ENCODE assay signal across 8 cellular contexts in the genomic region with DNA sequence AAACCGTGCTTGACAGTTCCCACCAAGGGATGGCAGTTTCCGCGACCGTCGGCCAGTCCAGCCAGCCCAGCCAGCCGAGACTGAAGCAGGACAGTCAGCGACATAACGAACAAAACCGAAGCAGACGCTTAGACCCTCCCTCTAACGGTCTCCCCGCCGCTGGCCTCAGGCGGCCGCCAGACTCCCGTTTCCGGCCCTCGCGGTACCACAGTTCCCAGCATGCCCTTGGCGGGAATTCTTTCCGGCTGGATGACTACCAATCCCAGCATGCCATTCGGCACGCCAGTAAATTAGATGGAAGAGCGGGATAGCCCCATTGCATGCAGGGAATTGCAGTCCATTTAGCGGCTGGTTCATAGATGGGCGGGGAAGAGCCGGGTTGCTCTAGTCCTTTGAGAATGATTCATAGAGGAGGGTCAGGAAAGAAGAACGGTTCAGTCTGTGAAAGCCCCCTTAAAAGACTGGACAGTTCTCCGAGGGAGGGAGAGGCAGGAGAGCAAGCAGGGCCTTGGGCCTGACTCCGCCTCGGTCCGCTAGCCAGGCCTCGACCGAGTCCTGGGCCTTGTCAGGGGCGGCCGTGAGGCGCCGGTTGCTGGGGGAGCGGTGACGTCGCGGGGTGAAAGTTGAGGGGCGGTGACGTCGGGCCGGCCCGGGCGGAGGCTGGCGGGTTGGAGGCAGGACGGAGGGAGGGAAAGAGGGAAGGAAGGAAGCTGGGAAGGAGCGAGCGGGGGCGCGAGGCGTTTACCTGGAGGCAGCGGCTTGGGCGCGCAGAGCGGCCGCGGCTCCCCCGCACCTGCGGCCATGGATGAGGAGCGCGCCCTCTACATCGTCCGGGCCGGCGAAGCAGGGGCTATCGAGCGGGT. TPM values are rescaled to one million over a fixed set of nuclear protein-coding genes. Genes with fewer than 3 reads are reported as not detected.
A peak's percentile ranks its signal among the peaks of the same experiment; 100 is the strongest.
DNase-seq lines count a peak whose midpoint lies in the region; ATAC-seq and TF ChIP-seq lines count a peak whose summit lies in the region.

A gene with protein sequence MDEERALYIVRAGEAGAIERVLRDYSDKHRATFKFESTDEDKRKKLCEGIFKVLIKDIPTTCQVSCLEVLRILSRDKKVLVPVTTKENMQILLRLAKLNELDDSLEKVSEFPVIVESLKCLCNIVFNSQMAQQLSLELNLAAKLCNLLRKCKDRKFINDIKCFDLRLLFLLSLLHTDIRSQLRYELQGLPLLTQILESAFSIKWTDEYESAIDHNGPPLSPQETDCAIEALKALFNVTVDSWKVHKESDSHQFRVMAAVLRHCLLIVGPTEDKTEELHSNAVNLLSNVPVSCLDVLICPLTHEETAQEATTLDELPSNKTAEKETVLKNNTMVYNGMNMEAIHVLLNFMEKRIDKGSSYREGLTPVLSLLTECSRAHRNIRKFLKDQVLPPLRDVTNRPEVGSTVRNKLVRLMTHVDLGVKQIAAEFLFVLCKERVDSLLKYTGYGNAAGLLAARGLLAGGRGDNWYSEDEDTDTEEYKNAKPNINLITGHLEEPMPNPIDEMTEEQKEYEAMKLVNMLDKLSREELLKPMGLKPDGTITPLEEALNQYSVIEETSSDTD (plus strand): TSS at position 738 of the 863 bp plus-strand sequence. CDS start 64 bp downstream, at position 802.

- peaks cover 25 to 38% of the 10 kb centered on the region in 2 donors for H3K4me1 Mint-ChIP-seq in natural killer cell treated with Interleukin-12 subunit alpha and Interleukin-12 subunit beta and Interleukin-15 and Interleukin-18, amount 100 ng/mL, for 72 hours (ENCODE audit: low read depth in 2 of 2)

- H3K79me2 ChIP-seq in DND-41 (ENCODE audit: insufficient read depth, low read length) (peaks cover 48% of the 10 kb centered on the region), GM23248 (ENCODE audit: insufficient read depth) (peaks cover 46% of the 10 kb centered on the region)

- H3K36me3 Mint-ChIP-seq in natural killer cell treated with Interleukin-12 subunit alpha and Interleukin-12 subunit beta and Interleukin-15 and Interleukin-18, amount 100 ng/mL, for 72 hours, result no peaks in the 10 kb centered on the region

- peaks cover 7 to 9% of the 10 kb centered on the region in 2 donors for H3K27me3 Mint-ChIP-seq in natural killer cell treated with Interleukin-12 subunit alpha and Interleukin-12 subunit beta and Interleukin-15 and Interleukin-18, amount 100 ng/mL, for 72 hours

- H3K4me2 ChIP-seq in DND-41 (ENCODE audit: insufficient read depth, low read length), result peak within 1 kb of the TSS; percentile 76
- peak within 1 kb of the TSS; percentile 85 for H3K4me2 ChIP-seq in GM23248 (ENCODE audit: unreplicated experiment)

- H3K27ac Mint-ChIP-seq in natural killer cell treated with Interleukin-12 subunit alpha and Interleukin-12 subunit beta and Interleukin-15 and Interleukin-18, amount 100 ng/mL, for 72 hours, result peak within 1 kb of the TSS; percentile 90 to 96

- H3K4me1 ChIP-seq in DND-41 (ENCODE audit: insufficient read depth, low read length), result peaks cover 37% of the 10 kb centered on the region
- 0 out of 2 replicates have a peak, but pooled peaks cover 10% of the 10 kb centered on the region for H3K4me1 ChIP-seq in GM23248 (ENCODE audit: insufficient read depth)
- peaks cover 5% of the 10 kb centered on the region for H3K4me1 ChIP-seq in RWPE2 (ENCODE audit: insufficient read depth, poor library complexity, severe bottlenecking)

- DNase-seq in DND-41 (peak; percentile 96), GM23248 (peak; percentile 99), LHCN-M2 (ENCODE audit: low read depth) (peak; percentile 98), RWPE2 (ENCODE audit: low spot score) (peak; percentile 94), fibroblast of peridontal ligament (ENCODE audit: extremely low read depth) (peak; percentile 99)
- peak; percentile 69 for DNase-seq in activated T-helper 9 cell treated with anti-CD3 and anti-CD28 coated beads, Interleukin-2, amount 50 U/mL, for 16 hours (ENCODE audit: low read depth)
- peak; percentile 91 for DNase-seq in natural killer cell treated with Interleukin-12 subunit alpha and Interleukin-12 subunit beta and Interleukin-15 and Interleukin-18, amount 100 ng/mL, for 72 hours (ENCODE audit: low spot score)
- peak; percentile 85 for DNase-seq in stimulated activated naive CD8-positive, alpha-beta T cell treated with anti-CD3 and anti-CD28 coated beads, Interleukin-15, Interleukin-2, amounts not matched to agents 100 U/mL and 50 U/mL, for 24 hours

- ATAC-seq in DND-41 (ENCODE audit: insufficient read depth, low read depth) (peak; percentile 91), RWPE2 (ENCODE audit: low read depth) (peak; percentile 93)
- ATAC-seq in natural killer cell treated with Interleukin-12 subunit alpha and Interleukin-12 subunit beta and Interleukin-15 and Interleukin-18, amount 100 ng/mL, for 72 hours, result peak; percentile 91 to 94
- ATAC-seq in stimulated activated naive CD8-positive, alpha-beta T cell treated with anti-CD3 and anti-CD28 coated beads, Interleukin-15, Interleukin-2, amounts not matched to agents 100 U/mL and 50 U/mL, for 24 hours, result peak; percentile 93

- peaks cover 4% of the 10 kb centered on the region for H4K20me1 ChIP-seq in DND-41 (ENCODE audit: insufficient read depth, low read length)
- H4K20me1 ChIP-seq in GM23248 (ENCODE audit: insufficient read depth), result no peaks in the 10 kb centered on the region

- H3K27me3 ChIP-seq in DND-41 (ENCODE audit: insufficient read depth, low read length, poor library complexity), result no peaks in the 10 kb centered on the region
- H3K27me3 ChIP-seq in GM23248 (replicated peaks; ENCODE audit: insufficient read depth), result 0 out of 2 replicates have a peak, but pooled peaks cover 3% of the 10 kb centered on the region
- H3K27me3 ChIP-seq in RWPE2 (ENCODE audit: insufficient read depth, poor library complexity, severe bottlenecking), result no peaks in the 10 kb centered on the region

- in situ Hi-C loops in GM23248 (cut with MboI), result no loop called here

- H3K36me3 ChIP-seq in DND-41 (ENCODE audit: insufficient read depth, low read length) (peaks cover 8% of the 10 kb centered on the region; the same call in 1 of the 2 replicates), GM23248 (ENCODE audit: low read depth) (no peaks in the 10 kb centered on the region), RWPE2 (ENCODE audit: low read depth) (no peaks in the 10 kb centered on the region)

- no peak for TF ChIP-seq CTCF in DND-41 (IDR thresholded peaks at IDR 0.05; ENCODE audit: borderline replicate concordance, extremely low read depth, low read length, poor library complexity, severe bottlenecking)
- TF ChIP-seq CTCF in RWPE2 (IDR thresholded peaks at IDR 0.05; ENCODE audit: poor library complexity, severe bottlenecking), result no peak

- peak within 1 kb of the TSS; percentile 61 for H3K9ac ChIP-seq in DND-41 (ENCODE audit: low read depth, low read length)
- H3K9ac ChIP-seq in GM23248, result peak within 1 kb of the TSS; percentile 96

- peak within 1 kb of the TSS; percentile 98 for H2AFZ ChIP-seq in DND-41 (ENCODE audit: low read depth, low read length)
- peak within 1 kb of the TSS; percentile 95 for H2AFZ ChIP-seq in GM23248

- no peaks in the 10 kb centered on the region for H3K9me3 Mint-ChIP-seq in natural killer cell treated with Interleukin-12 subunit alpha and Interleukin-12 subunit beta and Interleukin-15 and Interleukin-18, amount 100 ng/mL, for 72 hours

- H3K9me3 ChIP-seq in DND-41 (ENCODE audit: insufficient read depth, low read length, severe bottlenecking), result no peaks in the 10 kb centered on the region
- H3K9me3 ChIP-seq in GM23248 (ENCODE audit: low read depth), result no peaks in the 10 kb centered on the region
- H3K9me3 ChIP-seq in RWPE2 (ENCODE audit: severe bottlenecking), result no peaks in the 10 kb centered on the region

- peak within 1 kb of the TSS; percentile 96 for H3K27ac ChIP-seq in DND-41 (ENCODE audit: low read length)
- H3K27ac ChIP-seq in GM23248, result peak within 1 kb of the TSS; percentile 99
- peak within 1 kb of the TSS; percentile 61 for H3K27ac ChIP-seq in RWPE2 (ENCODE audit: poor library complexity, severe bottlenecking)

- no peaks in the 10 kb centered on the region for H3K9me2 ChIP-seq in GM23248 (ENCODE audit: insufficient read depth)

- H3K4me3 ChIP-seq in DND-41 (ENCODE audit: low read depth in 1 of 2, low read length in 2 of 2) (peak within 1 kb of the TSS; percentile 46 to 85), GM23248 (peak within 1 kb of the TSS; percentile 84), RWPE2 (ENCODE audit: severe bottlenecking) (peak within 1 kb of the TSS; percentile 62)

- WGBS in GM23248 (ENCODE audit: low coverage in 1 of 2, low lambda C conversion rate in 2 of 2, missing lambda C conversion rate in 2 of 2), 2 experiments, result 1% methylated on average over 48 to 67 of the region's 71 CpGs

- peak within 1 kb of the TSS; percentile 97 for H3K4me3 Mint-ChIP-seq in natural killer cell treated with Interleukin-12 subunit alpha and Interleukin-12 subunit beta and Interleukin-15 and Interleukin-18, amount 100 ng/mL, for 72 hours

- no peaks in the 10 kb centered on the region for H3F3A ChIP-seq in GM23248 (ENCODE audit: insufficient read depth)

RNA-seq across cellular contexts. Expression of the gene that starts here (rescaled TPM):
- total RNA-seq in GM23248 (2014; rRNA removed; shearing (Covaris generic)), result 6.8 and 10.4 TPM in 2 replicates
- 7.5 and 7.6 TPM in 2 replicates for polyA plus RNA-seq in GM23248 (2016; fragmentation: Nextera tagmentation; extraction: Ambion mirVana)
- total RNA-seq in LHCN-M2 (2014; rRNA removed), result 13.5 and 15.5 TPM in 2 replicates
- 4.5 TPM for polyA plus RNA-seq in LHCN-M2 (2012)
- 10 to 100 TPM; 15.8 to 18.2 TPM for total RNA-seq in natural killer cell treated with Interleukin-12 subunit alpha and Interleukin-12 subunit beta and Interleukin-15 and Interleukin-18, amount 100 ng/mL, for 72 hours

Comparison
In these comparisons a context has a peak if more than half of its experiments do, and no peak if none do; other contexts are left out.
1. Peak in every context shown above with its lines: DNase-seq, ATAC-seq, H3K4me3 ChIP-seq and H3K27ac ChIP-seq.